Comparison of ENCODE assay signal across 1 cellular context in genomic region chr11:118014022-118014421, GRCh38.
TF ChIP-seq lines count a peak whose summit lies in the region.

No MANE protein-coding gene starts in this region.

TF ChIP-seq in K562, 482 proteins besides CTCF, POLR2A, EP300 and RAD21:
- TF ChIP-seq CTBP1 (IDR thresholded peaks at IDR 0.05; ENCODE audit: borderline replicate concordance) (peak; percentile 4; the same call in 1 of the 2 replicates), KHSRP (IDR thresholded peaks at IDR 0.05) (0 out of 2 replicates have a peak, but pooled peaks have one; percentile 10), NKRF (IDR thresholded peaks at IDR 0.05; ENCODE audit: borderline replicate concordance) (0 out of 2 replicates have a peak, but pooled peaks have one; percentile 25), VEZF1 (CRISPR knock-in tag; IDR thresholded peaks at IDR 0.05) (no peak)
